17 cellular contexts compared by ENCODE assay signal in genomic region chr7:158603773-158604755, GRCh38. TPM values are rescaled to one million over a fixed set of nuclear protein-coding genes. Genes with fewer than 3 reads are reported as not detected.
DNase-seq lines count a peak whose midpoint lies in the region; ATAC-seq lines count a peak whose summit lies in the region.
"Had no signal": no experiment of that assay in that cellular context is flagged by ENCODE, and none has a peak within 500 bp of the region (broad histone marks: within the 10 kb centered on the region; RNA-seq: fewer than 3 reads in every experiment).

No MANE protein-coding gene starts in this region.

- H3K9ac ChIP-seq in BLaER1, result no peak overlapping the region
- H3K9ac ChIP-seq: parathyroid adenoma had no signal

- H4K20me1 ChIP-seq in BLaER1, result no peaks in the 10 kb centered on the region

- no peaks in the 10 kb centered on the region for H3K9me3 ChIP-seq in BLaER1

- peak overlapping the region; percentile 42; the same call in 1 of the 2 replicates for H3K4me2 ChIP-seq in BLaER1

- peaks cover 27% of the 10 kb centered on the region for H3K36me3 ChIP-seq in BLaER1

- no peak overlapping the region; the same call in 1 of the 2 replicates for H3K27ac ChIP-seq in BLaER1
- H3K27ac ChIP-seq: parathyroid adenoma had no signal

- no peak overlapping the region for H3K4me3 ChIP-seq in BLaER1

- ATAC-seq in GM19328 (IDR thresholded peaks at IDR 0.05; ENCODE audit: unreplicated experiment), result peak; percentile 18
- ATAC-seq in HG02610 (IDR thresholded peaks at IDR 0.05; ENCODE audit: unreplicated experiment), result peak; percentile 22
- peak; percentile 31 for ATAC-seq in HG03520 (IDR thresholded peaks at IDR 0.05; ENCODE audit: unreplicated experiment)

- H3K4me1 ChIP-seq in BLaER1, result peaks cover 22% of the 10 kb centered on the region
- H3K4me1 ChIP-seq: parathyroid adenoma had no signal

- H3K27me3 ChIP-seq in BLaER1, result no peaks in the 10 kb centered on the region

- DNase-seq in GDM1 (lab: John Stamatoyannopoulos, UW) (no peak), NCI-H1092 (lab: John Stamatoyannopoulos, UW) (no peak), glomerular visceral epithelial cell (ENCODE audit: extremely low spot score) (no peak), SK-N-DZ (ENCODE audit: low spot score) (no peak)
- DNase-seq: activated CD8-positive, alpha-beta memory T cell treated with anti-CD3 and anti-CD28 coated beads for 24 hours; amniotic stem cell; CD4-positive, alpha-beta memory T cell; cerebellar nuclear complex; foreskin melanocyte; NCI-H1694; small intestine; trophoblast cell had no signal

RNA-seq across cellular contexts. Expression of gene PTPRN2, which starts 16.4 kb away (rescaled TPM):
- polyA plus RNA-seq in SK-N-DZ (2014; cell fraction: cytosol; rRNA removed), result 14.0 and 19.0 TPM in 2 replicates
- 7.1 and 9.5 TPM in 2 replicates for polyA plus RNA-seq in SK-N-DZ (2014; cell fraction: nucleus; rRNA removed)
